8 cellular contexts compared by ENCODE assay signal in the genomic region with DNA sequence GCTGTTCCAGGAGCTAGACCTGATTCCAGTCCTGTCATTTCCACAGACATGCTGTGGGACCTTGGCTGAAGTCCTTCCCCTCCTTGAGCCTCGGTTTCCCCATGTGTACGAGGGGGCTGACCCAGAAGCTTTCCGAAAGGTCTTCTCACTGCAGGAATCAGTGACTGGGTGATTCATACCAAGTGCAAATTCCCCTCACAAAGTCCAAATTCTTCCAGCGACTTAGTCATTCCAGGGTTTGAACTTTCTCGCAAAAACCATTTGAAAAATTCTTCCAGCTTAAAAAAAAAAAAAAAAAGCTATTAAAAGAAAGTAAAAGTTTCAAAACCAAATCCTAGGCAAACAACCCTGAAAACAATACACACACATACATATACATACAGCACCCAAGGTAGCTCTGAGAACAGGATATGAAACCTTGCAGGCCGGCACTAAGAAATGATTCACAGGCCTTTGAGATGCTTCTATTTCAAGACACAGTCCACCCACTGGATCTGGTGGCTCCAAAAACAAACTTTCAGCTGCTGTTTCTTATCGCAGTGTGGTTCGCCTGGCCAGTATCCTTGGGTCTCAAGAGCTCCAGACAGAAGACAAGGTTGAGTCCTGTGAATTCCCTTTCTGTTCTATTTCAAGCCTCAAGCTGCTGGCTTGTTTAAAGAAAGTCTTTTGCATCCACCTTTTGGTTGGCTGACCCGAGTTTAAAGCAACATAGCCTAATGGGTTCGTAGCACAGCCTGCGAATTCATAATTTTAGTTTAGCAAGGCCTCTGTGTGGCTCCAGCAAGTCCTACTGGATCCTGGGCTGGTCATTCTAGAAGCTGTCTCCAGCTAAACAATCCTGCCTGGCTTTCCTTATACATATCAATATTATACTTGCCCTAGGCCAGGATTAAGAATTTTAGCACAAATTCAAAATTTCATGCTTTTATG. TPM values are rescaled to one million over a fixed set of nuclear protein-coding genes. Genes with fewer than 3 reads are reported as not detected.
A peak's percentile ranks its signal among the peaks of the same experiment; 100 is the strongest.
DNase-seq lines count a peak whose midpoint lies in the region; ATAC-seq and TF ChIP-seq lines count a peak whose summit lies in the region.

No MANE protein-coding gene starts in this region.

- no peaks in the 10 kb centered on the region for H3K9me3 ChIP-seq in CD8-positive, alpha-beta T cell (ENCODE audit: low read length)
- H3K9me3 ChIP-seq in left ventricle myocardium inferior (replicated peaks) = no peaks in the 10 kb centered on the region

- peak; percentile 74 for ATAC-seq in CD8-positive, alpha-beta T cell
- ATAC-seq in GM19438 (IDR thresholded peaks at IDR 0.05; ENCODE audit: low read depth, unreplicated experiment) (peak; percentile 67), HG03565 (IDR thresholded peaks at IDR 0.05; ENCODE audit: unreplicated experiment) (peak; percentile 77)
- peak; percentile 95 for ATAC-seq in stimulated activated naive CD8-positive, alpha-beta T cell treated with anti-CD3 and anti-CD28 coated beads, Interleukin-15, Interleukin-2, amounts not matched to agents 100 U/mL and 50 U/mL, for 24 hours

- peak overlapping the region; percentile 87 for H3K27ac Mint-ChIP-seq in CD8-positive, alpha-beta T cell
- H3K27ac Mint-ChIP-seq in activated naive CD4-positive, alpha-beta T cell treated with anti-CD3 and anti-CD28 coated beads for 36 hours = peak overlapping the region; percentile 78

- H3K27me3 Mint-ChIP-seq in CD8-positive, alpha-beta T cell (ENCODE audit: low read depth) = no peaks in the 10 kb centered on the region
- no peaks in the 10 kb centered on the region for H3K27me3 Mint-ChIP-seq in activated naive CD4-positive, alpha-beta T cell treated with anti-CD3 and anti-CD28 coated beads for 36 hours (ENCODE audit: low read depth)

- H3K4me3 ChIP-seq in CD8-positive, alpha-beta T cell (ENCODE audit: low read depth, low read length) = no peak overlapping the region
- peak overlapping the region; percentile 41 for H3K4me3 ChIP-seq in left ventricle myocardium inferior

- H3K36me3 ChIP-seq in CD8-positive, alpha-beta T cell (ENCODE audit: insufficient read depth, low read length) = no peaks in the 10 kb centered on the region
- H3K36me3 ChIP-seq in left ventricle myocardium inferior = no peaks in the 10 kb centered on the region

- CTCF ChIA-PET in CD8-positive, alpha-beta T cell (lab: Charles Lee) = interaction anchor here (0.7 to 8.5 kb wide), 11 partner anchors 13 to 80 kb away, joined by 3 to 84 read pairs (median 4); no protein-coding TSS in a partner anchor
- CTCF ChIA-PET in activated naive CD4-positive, alpha-beta T cell treated with anti-CD3 and anti-CD28 coated beads for 36 hours (lab: Charles Lee) = interaction anchor here (0.6 to 2.6 kb wide), 15 partner anchors 9 to 80 kb away, joined by 3 to 14 read pairs (median 5); a partner anchor contains a TSS

- H3K9me3 Mint-ChIP-seq in CD8-positive, alpha-beta T cell = no peaks in the 10 kb centered on the region
- no peaks in the 10 kb centered on the region for H3K9me3 Mint-ChIP-seq in activated naive CD4-positive, alpha-beta T cell treated with anti-CD3 and anti-CD28 coated beads for 36 hours

- no peak for DNase-seq in CD8-positive, alpha-beta T cell
- peak; percentile 77 for DNase-seq in activated naive CD4-positive, alpha-beta T cell treated with anti-CD3 and anti-CD28 coated beads for 36 hours
- DNase-seq in left ventricle myocardium inferior (no peak), GOT3 (lab: John Stamatoyannopoulos, UW) (no peak), DMS79 treated with DMSO at 0.1 percent for 48 hours (lab: John Stamatoyannopoulos, UW) (no peak)
- peak; percentile 53 for DNase-seq in stimulated activated naive CD8-positive, alpha-beta T cell treated with anti-CD3 and anti-CD28 coated beads, Interleukin-15, Interleukin-2, amounts not matched to agents 100 U/mL and 50 U/mL, for 24 hours

- POLR2A ChIA-PET in CD8-positive, alpha-beta T cell (lab: Charles Lee) = interaction anchor here (0.7 to 3.8 kb wide), 8 partner anchors 9 to 42 kb away, joined by 3 to 20 read pairs (median 8); no protein-coding TSS in a partner anchor

- intact Hi-C loops in CD8-positive, alpha-beta T cell (cut with DNase I, micrococcal nuclease) = loop anchor here in 1 of 2 experiments (2.0 to 5.0 kb wide), 3 partner anchors 15 to 35 kb away; a partner anchor contains a TSS
- intact Hi-C loops in activated naive CD4-positive, alpha-beta T cell treated with anti-CD3 and anti-CD28 coated beads for 36 hours (cut with micrococcal nuclease) = loop anchor here (1.0 kb wide), 3 partner anchors 14 to 36 kb away; a partner anchor contains a TSS
- intact Hi-C loops in left ventricle myocardium inferior (cut with micrococcal nuclease) = no loop called here

- peaks cover 60% of the 10 kb centered on the region for H3K4me1 ChIP-seq in CD8-positive, alpha-beta T cell (ENCODE audit: insufficient read depth, low read length)
- H3K4me1 ChIP-seq in left ventricle myocardium inferior = peaks cover 49% of the 10 kb centered on the region

- H3K4me3 Mint-ChIP-seq in CD8-positive, alpha-beta T cell = peak overlapping the region; percentile 50
- peak overlapping the region; percentile 32 for H3K4me3 Mint-ChIP-seq in activated naive CD4-positive, alpha-beta T cell treated with anti-CD3 and anti-CD28 coated beads for 36 hours

- H3K36me3 Mint-ChIP-seq in CD8-positive, alpha-beta T cell = no peaks in the 10 kb centered on the region
- H3K36me3 Mint-ChIP-seq in activated naive CD4-positive, alpha-beta T cell treated with anti-CD3 and anti-CD28 coated beads for 36 hours (ENCODE audit: low read depth) = no peaks in the 10 kb centered on the region

- H3K27me3 ChIP-seq in CD8-positive, alpha-beta T cell (ENCODE audit: insufficient read depth, low read length) = no peaks in the 10 kb centered on the region
- no peaks in the 10 kb centered on the region for H3K27me3 ChIP-seq in left ventricle myocardium inferior (ENCODE audit: low read depth)

- H3K27ac ChIP-seq in CD8-positive, alpha-beta T cell (ENCODE audit: low read depth, low read length) = peak overlapping the region; percentile 7
- H3K27ac ChIP-seq in left ventricle myocardium inferior (replicated peaks) = peak overlapping the region; percentile 85

- peaks cover 62% of the 10 kb centered on the region for H3K4me1 Mint-ChIP-seq in CD8-positive, alpha-beta T cell (ENCODE audit: low read depth)
- H3K4me1 Mint-ChIP-seq in activated naive CD4-positive, alpha-beta T cell treated with anti-CD3 and anti-CD28 coated beads for 36 hours (ENCODE audit: low read depth) = peaks cover 29% of the 10 kb centered on the region

- TF ChIP-seq CTCF in CD8-positive, alpha-beta T cell (IDR thresholded peaks at IDR 0.05) = no peak
- no peak for TF ChIP-seq CTCF in left ventricle myocardium inferior (IDR thresholded peaks at IDR 0.05; ENCODE audit: borderline replicate concordance)

RNA-seq across cellular contexts. Expression of a gene that starts 18.0 kb away (rescaled TPM):
- total RNA-seq in CD8-positive, alpha-beta T cell = 10 to 100 TPM; 44.2 to 48.1 TPM
- total RNA-seq in activated naive CD4-positive, alpha-beta T cell treated with anti-CD3 and anti-CD28 coated beads for 36 hours = 10 to 100 TPM; 69.5 to 74.6 TPM
- 75.2 TPM for total RNA-seq in left ventricle myocardium inferior

RNA-seq across cellular contexts. Expression of a gene that starts 46.3 kb away (rescaled TPM):
- under 1 TPM; 0.19 to 0.38 TPM for total RNA-seq in CD8-positive, alpha-beta T cell
- 10 to 100 TPM; 31.3 to 33.8 TPM for total RNA-seq in activated naive CD4-positive, alpha-beta T cell treated with anti-CD3 and anti-CD28 coated beads for 36 hours
- total RNA-seq in left ventricle myocardium inferior = 0.16 TPM

Comparison
In these comparisons a context has a peak if more than half of its experiments do, and no peak if none do; other contexts are left out.
1. DNase-seq: peak in activated naive CD4-positive, alpha-beta T cell treated with anti-CD3 and anti-CD28 coated beads for 36 hours (single experiment) and stimulated activated naive CD8-positive, alpha-beta T cell treated with anti-CD3 and anti-CD28 coated beads, Interleukin-15, Interleukin-2, amounts not matched to agents 100 U/mL and 50 U/mL, for 24 hours (single experiment); none in CD8-positive, alpha-beta T cell (0 of 7), left ventricle myocardium inferior (single experiment), GOT3 (single experiment) and DMS79 treated with DMSO at 0.1 percent for 48 hours (single experiment).
2. RNA of a gene that starts 46.3 kb away (total RNA-seq): 31.3 to 33.8 TPM in activated naive CD4-positive, alpha-beta T cell treated with anti-CD3 and anti-CD28 coated beads for 36 hours; 0.19 to 0.38 TPM in CD8-positive, alpha-beta T cell and 0.16 TPM in left ventricle myocardium inferior (single experiment); every median in the first group is over 10 times any median in the second.
3. Peak in every context shown above with its lines, with median percentiles within 50 percentile points of each other: ATAC-seq.